In the genomic region with DNA sequence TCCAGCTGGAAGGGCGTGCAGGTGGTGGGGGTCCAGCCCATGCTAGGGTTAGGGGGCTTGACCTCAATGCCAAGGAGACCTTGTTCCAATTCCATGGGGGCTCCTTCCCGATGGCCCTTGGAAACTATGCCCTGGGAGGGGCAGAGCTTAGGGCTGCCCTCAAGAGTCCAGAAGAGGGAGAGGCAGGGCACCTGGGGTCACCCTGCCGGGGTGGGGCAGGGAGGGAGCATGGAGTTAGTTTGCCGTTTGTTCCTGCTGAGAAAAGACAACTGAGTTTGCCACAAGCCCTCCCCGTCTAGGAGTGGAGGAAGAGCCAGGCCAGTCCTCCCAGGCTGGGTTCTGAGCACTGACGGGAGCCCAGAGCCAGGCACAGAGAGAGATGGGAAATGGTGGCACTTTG, we compare ENCODE assay signal across 1 cellular context.
TF ChIP-seq lines count a peak whose summit lies in the region.

No MANE protein-coding gene starts in this region.

TF ChIP-seq in GM23338, 12 proteins besides CTCF, POLR2A, EP300 and RAD21 (continued from another document):
- TF ChIP-seq ZNF462 (CRISPR knock-in tag; IDR thresholded peaks at IDR 0.05) (no peak), EZH2phosphoT487 (IDR thresholded peaks at IDR 0.05; ENCODE audit: unreplicated experiment) (no peak)
